8 cellular contexts compared by ENCODE assay signal in genomic region chr12:388547-389137, GRCh38. TPM values are rescaled to one million over a fixed set of nuclear protein-coding genes. Genes with fewer than 3 reads are reported as not detected.
A peak's percentile ranks its signal among the peaks of the same experiment; 100 is the strongest.
DNase-seq lines count a peak whose midpoint lies in the region; ATAC-seq and TF ChIP-seq lines count a peak whose summit lies in the region.

No MANE protein-coding gene starts in this region.

- peaks cover 26% of the 10 kb centered on the region for H3K4me1 Mint-ChIP-seq in endothelial cell (ENCODE audit: unreplicated experiment)
- H3K4me1 Mint-ChIP-seq in naive B cell: peaks cover 34 to 39% (median 35%) of the 10 kb centered on the region in 3 donors

- peaks cover 7% of the 10 kb centered on the region for H3K27me3 Mint-ChIP-seq in endothelial cell (ENCODE audit: unreplicated experiment)
- H3K27me3 Mint-ChIP-seq in naive B cell: no peaks in the 10 kb centered on the region

- DNase-seq in WERI-Rb-1 (peak; percentile 20), endothelial cell (ENCODE audit: low spot score) (peak; percentile 55), naive B cell (peak; percentile 67), testis (peak; percentile 36), anterior cingulate cortex (lab: John Stamatoyannopoulos, UW) (no peak), DMS79 (lab: John Stamatoyannopoulos, UW) (no peak)

- intact Hi-C loops in testis (cut with DNase I; ENCODE audit: low total_unique reads): no loop called here

- TF ChIP-seq CTCF in WERI-Rb-1 (IDR thresholded peaks at IDR 0.05; ENCODE audit: low read depth, low read length) (no peak), endothelial cell (IDR thresholded peaks at IDR 0.05; ENCODE audit: unreplicated experiment) (no peak), testis (IDR thresholded peaks at IDR 0.05) (no peak)

- H3K4me3 Mint-ChIP-seq in endothelial cell (ENCODE audit: unreplicated experiment): peak overlapping the region; percentile 99
- H3K4me3 Mint-ChIP-seq in naive B cell: peak overlapping the region; percentile 93 to 99 (median 98)

- H3K27ac Mint-ChIP-seq in endothelial cell (ENCODE audit: unreplicated experiment) (peak overlapping the region; percentile 99), naive B cell (peak overlapping the region; percentile 98 to 100 (median 99))

- H3K27ac ChIP-seq in WERI-Rb-1: peak overlapping the region; percentile 98
- peak overlapping the region; percentile 91 to 94 for H3K27ac ChIP-seq in testis

- peaks cover 13% of the 10 kb centered on the region for H3K4me1 ChIP-seq in testis

- ATAC-seq in GM19035 (IDR thresholded peaks at IDR 0.05; ENCODE audit: unreplicated experiment): peak; percentile 34
- ATAC-seq in HG03095 (IDR thresholded peaks at IDR 0.05; ENCODE audit: unreplicated experiment): peak; percentile 43
- peak; percentile 52 to 55 for ATAC-seq in naive B cell (ENCODE audit: low read depth in 2 of 2)

- H3K9me3 Mint-ChIP-seq in endothelial cell (ENCODE audit: unreplicated experiment): no peaks in the 10 kb centered on the region
- H3K9me3 Mint-ChIP-seq in naive B cell: peaks cover 0 to 4% (median 0%) of the 10 kb centered on the region in 7 donors

- whole genome bisulfite sequencing in testis, 2 donors: 0 to 1% methylated on average over 23 to 24 of the region's 35 CpGs

- H3K4me3 ChIP-seq in WERI-Rb-1 (ENCODE audit: low read depth, low read length) (peak overlapping the region; percentile 90), testis (peak overlapping the region; percentile 88 to 97)

- TF ChIP-seq POLR2A in testis (IDR thresholded peaks at IDR 0.05): no peak

- no peaks in the 10 kb centered on the region for H3K27me3 ChIP-seq in WERI-Rb-1 (ENCODE audit: insufficient read depth, low read depth, severe bottlenecking)
- no peaks in the 10 kb centered on the region for H3K27me3 ChIP-seq in testis

- H3K36me3 Mint-ChIP-seq in endothelial cell (ENCODE audit: low read depth, unreplicated experiment) (peaks cover 9% of the 10 kb centered on the region), naive B cell (peaks cover 7 to 21% of the 10 kb centered on the region in 2 donors)

- H3K9me3 ChIP-seq in WERI-Rb-1 (ENCODE audit: severe bottlenecking) (no peaks in the 10 kb centered on the region), testis (no peaks in the 10 kb centered on the region)

- H3K36me3 ChIP-seq in WERI-Rb-1 (peaks cover 24% of the 10 kb centered on the region), testis (ENCODE audit: low read depth, missing control alignments) (no peaks in the 10 kb centered on the region)

RNA-seq across cellular contexts. Expression of gene KDM5A, which starts 0.5 kb away (rescaled TPM):
- total RNA-seq in endothelial cell (ENCODE audit: unreplicated experiment): 86.3 TPM
- 10 to 100 TPM; 39.4 to 95.8 (median 52.5) TPM for polyA plus RNA-seq in naive B cell (ENCODE audit: low read depth in 6 of 6)
- 100 to 1,000 TPM; 113 to 127 TPM for total RNA-seq in testis
- polyA plus RNA-seq in testis (ENCODE audit: insufficient read depth, low read depth, low replicate concordance): 41.7 TPM

RNA-seq across cellular contexts. Expression of gene CCDC77, which starts 12.8 kb away (rescaled TPM):
- total RNA-seq in endothelial cell (ENCODE audit: unreplicated experiment): 13.3 TPM
- 1 to 10 TPM in 5 of 6 donors, not detected in 1; 4.5 to 9.2 (median 6.4) TPM for polyA plus RNA-seq in naive B cell (ENCODE audit: low read depth in 6 of 6)
- total RNA-seq in testis: 10 to 100 TPM; 21.3 to 37.0 TPM
- polyA plus RNA-seq in testis (ENCODE audit: insufficient read depth, low read depth, low replicate concordance): 19.5 TPM

Comparison
In these comparisons a context has a peak if more than half of its experiments do, and no peak if none do; other contexts are left out.
1. DNase-seq: peak in WERI-Rb-1 (single experiment), endothelial cell (single experiment), naive B cell (single experiment) and testis (single experiment); none in anterior cingulate cortex (0 of 58) and DMS79 (single experiment).
2. Peak in every context shown above with its lines, with median percentiles within 50 percentile points of each other: ATAC-seq.